In genomic region chr7:117791877-117792780, GRCh38 we compare ENCODE assay signal across 1 cellular context.
A peak's percentile ranks its signal among the peaks of the same experiment; 100 is the strongest.
TF ChIP-seq lines count a peak whose summit lies in the region.

No MANE protein-coding gene starts in this region.

TF ChIP-seq in K562, 482 proteins besides CTCF, POLR2A, EP300 and RAD21 (continued from another document and continues in another):
- peak; percentile 87; the same call in 1 of the 2 replicates for TF ChIP-seq ZNF584 (CRISPR knock-in tag; IDR thresholded peaks at IDR 0.05; ENCODE audit: low read depth)
- TF ChIP-seq E2F4 (CRISPR knock-in tag; IDR thresholded peaks at IDR 0.05; ENCODE audit: low read depth): no peak
- peak; percentile 68; the same call in 1 of the 2 replicates for TF ChIP-seq CREB1 (IDR thresholded peaks at IDR 0.05)
- peak; percentile 67; the same call in 1 of the 2 replicates for TF ChIP-seq CREB1 (CRISPR knock-in tag; IDR thresholded peaks at IDR 0.05)
- TF ChIP-seq MEF2D (tag; conservative IDR thresholded peaks at IDR 0.05; ENCODE audit: low read depth): peak; percentile 81; the same call in 1 of the 2 replicates
- peak; percentile 94 for TF ChIP-seq CBFA2T2 (conservative IDR thresholded peaks at IDR 0.05)
- peak; percentile 93 for TF ChIP-seq CC2D1A (IDR thresholded peaks at IDR 0.05)
- TF ChIP-seq EHMT2 (IDR thresholded peaks at IDR 0.05): peak; percentile 87
- TF ChIP-seq PRPF4 (IDR thresholded peaks at IDR 0.05; ENCODE audit: insufficient read depth, low read depth, low read length, poor library complexity, severe bottlenecking): no peak
- TF ChIP-seq POLR2AphosphoS5 (IDR thresholded peaks at IDR 0.05; ENCODE audit: control insufficient read depth, insufficient read depth, low read depth, low read length): peak; percentile 96
- no peak for TF ChIP-seq ZNF398 (CRISPR knock-in tag; IDR thresholded peaks at IDR 0.05)
- TF ChIP-seq, protein P1, sequence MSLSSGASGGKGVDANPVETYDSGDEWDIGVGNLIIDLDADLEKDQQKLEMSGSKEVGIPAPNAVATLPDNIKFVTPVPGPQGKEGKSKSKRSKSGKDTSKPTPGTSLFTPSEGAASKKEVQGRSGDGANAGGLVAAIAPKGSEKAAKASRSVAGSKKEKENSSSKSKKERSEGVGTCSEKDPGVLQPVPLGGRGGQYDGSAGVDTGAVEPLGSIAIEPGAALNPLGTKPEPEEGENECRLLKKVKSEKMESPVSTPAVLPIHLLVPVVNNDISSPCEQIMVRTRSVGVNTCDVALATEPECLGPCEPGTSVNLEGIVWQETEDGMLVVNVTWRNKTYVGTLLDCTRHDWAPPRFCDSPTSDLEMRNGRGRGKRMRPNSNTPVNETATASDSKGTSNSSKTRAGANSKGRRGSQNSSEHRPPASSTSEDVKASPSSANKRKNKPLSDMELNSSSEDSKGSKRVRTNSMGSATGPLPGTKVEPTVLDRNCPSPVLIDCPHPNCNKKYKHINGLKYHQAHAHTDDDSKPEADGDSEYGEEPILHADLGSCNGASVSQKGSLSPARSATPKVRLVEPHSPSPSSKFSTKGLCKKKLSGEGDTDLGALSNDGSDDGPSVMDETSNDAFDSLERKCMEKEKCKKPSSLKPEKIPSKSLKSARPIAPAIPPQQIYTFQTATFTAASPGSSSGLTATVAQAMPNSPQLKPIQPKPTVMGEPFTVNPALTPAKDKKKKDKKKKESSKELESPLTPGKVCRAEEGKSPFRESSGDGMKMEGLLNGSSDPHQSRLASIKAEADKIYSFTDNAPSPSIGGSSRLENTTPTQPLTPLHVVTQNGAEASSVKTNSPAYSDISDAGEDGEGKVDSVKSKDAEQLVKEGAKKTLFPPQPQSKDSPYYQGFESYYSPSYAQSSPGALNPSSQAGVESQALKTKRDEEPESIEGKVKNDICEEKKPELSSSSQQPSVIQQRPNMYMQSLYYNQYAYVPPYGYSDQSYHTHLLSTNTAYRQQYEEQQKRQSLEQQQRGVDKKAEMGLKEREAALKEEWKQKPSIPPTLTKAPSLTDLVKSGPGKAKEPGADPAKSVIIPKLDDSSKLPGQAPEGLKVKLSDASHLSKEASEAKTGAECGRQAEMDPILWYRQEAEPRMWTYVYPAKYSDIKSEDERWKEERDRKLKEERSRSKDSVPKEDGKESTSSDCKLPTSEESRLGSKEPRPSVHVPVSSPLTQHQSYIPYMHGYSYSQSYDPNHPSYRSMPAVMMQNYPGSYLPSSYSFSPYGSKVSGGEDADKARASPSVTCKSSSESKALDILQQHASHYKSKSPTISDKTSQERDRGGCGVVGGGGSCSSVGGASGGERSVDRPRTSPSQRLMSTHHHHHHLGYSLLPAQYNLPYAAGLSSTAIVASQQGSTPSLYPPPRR (CRISPR knock-in tag; IDR thresholded peaks at IDR 0.05; ENCODE audit: borderline replicate concordance): peak; percentile 95; the same call in 1 of the 2 replicates
- TF ChIP-seq TRIM28 (IDR thresholded peaks at IDR 0.05): peak; percentile 57; the same call in 1 of the 2 replicates
- peak; percentile 88 for TF ChIP-seq PHB2 (IDR thresholded peaks at IDR 0.05; ENCODE audit: low read depth)
- TF ChIP-seq ZNF75A (CRISPR knock-in tag; IDR thresholded peaks at IDR 0.05): no peak
- TF ChIP-seq ZNF263 (CRISPR knock-in tag; IDR thresholded peaks at IDR 0.05; ENCODE audit: borderline replicate concordance): no peak
- no peak for TF ChIP-seq KAT7 (CRISPR knock-in tag; IDR thresholded peaks at IDR 0.05; ENCODE audit: borderline replicate concordance)
- TF ChIP-seq STAT5A (IDR thresholded peaks at IDR 0.05; ENCODE audit: borderline replicate concordance, low read length): peak; percentile 93
- TF ChIP-seq FOXA3 (CRISPR knock-in tag; conservative IDR thresholded peaks at IDR 0.05 in 1 of 2, IDR thresholded peaks at IDR 0.05 in 1 of 2): 0 out of 4 replicates have a peak, but pooled peaks of 1 of the 2 experiments have one; percentile 4
- no peak for TF ChIP-seq FOXO4 (CRISPR knock-in tag; IDR thresholded peaks at IDR 0.05)
- TF ChIP-seq ARID1B (IDR thresholded peaks at IDR 0.05): peak; percentile 99
- TF ChIP-seq, protein P2, sequence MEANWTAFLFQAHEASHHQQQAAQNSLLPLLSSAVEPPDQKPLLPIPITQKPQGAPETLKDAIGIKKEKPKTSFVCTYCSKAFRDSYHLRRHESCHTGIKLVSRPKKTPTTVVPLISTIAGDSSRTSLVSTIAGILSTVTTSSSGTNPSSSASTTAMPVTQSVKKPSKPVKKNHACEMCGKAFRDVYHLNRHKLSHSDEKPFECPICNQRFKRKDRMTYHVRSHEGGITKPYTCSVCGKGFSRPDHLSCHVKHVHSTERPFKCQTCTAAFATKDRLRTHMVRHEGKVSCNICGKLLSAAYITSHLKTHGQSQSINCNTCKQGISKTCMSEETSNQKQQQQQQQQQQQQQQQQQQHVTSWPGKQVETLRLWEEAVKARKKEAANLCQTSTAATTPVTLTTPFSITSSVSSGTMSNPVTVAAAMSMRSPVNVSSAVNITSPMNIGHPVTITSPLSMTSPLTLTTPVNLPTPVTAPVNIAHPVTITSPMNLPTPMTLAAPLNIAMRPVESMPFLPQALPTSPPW (CRISPR knock-in tag; IDR thresholded peaks at IDR 0.05): peak; percentile 56
- TF ChIP-seq XRCC4 (IDR thresholded peaks at IDR 0.05; ENCODE audit: extremely low read depth, insufficient read depth, insufficient read length): no peak
- TF ChIP-seq KDM1A (IDR thresholded peaks at IDR 0.05): peak; percentile 79 to 85
- peak in 1 of 2 experiments; percentile 45; a peak in 1 of 4 replicates for TF ChIP-seq SIN3A (IDR thresholded peaks at IDR 0.05; ENCODE audit: borderline replicate concordance in 2 of 2, control insufficient read depth in 1 of 2, low read depth in 2 of 2, low read length in 2 of 2)
- no peak for TF ChIP-seq GTF3C2 (IDR thresholded peaks at IDR 0.05; ENCODE audit: borderline replicate concordance, extremely low read depth, insufficient read length)
- peak; percentile 78 for TF ChIP-seq ZBTB17 (CRISPR knock-in tag; IDR thresholded peaks at IDR 0.05)
- TF ChIP-seq ZNF644 (tag; IDR thresholded peaks at IDR 0.05; ENCODE audit: low read depth): peak; percentile 93
- no peak for TF ChIP-seq RHOXF2B (CRISPR knock-in tag; conservative IDR thresholded peaks at IDR 0.05)
- TF ChIP-seq, protein P3, sequence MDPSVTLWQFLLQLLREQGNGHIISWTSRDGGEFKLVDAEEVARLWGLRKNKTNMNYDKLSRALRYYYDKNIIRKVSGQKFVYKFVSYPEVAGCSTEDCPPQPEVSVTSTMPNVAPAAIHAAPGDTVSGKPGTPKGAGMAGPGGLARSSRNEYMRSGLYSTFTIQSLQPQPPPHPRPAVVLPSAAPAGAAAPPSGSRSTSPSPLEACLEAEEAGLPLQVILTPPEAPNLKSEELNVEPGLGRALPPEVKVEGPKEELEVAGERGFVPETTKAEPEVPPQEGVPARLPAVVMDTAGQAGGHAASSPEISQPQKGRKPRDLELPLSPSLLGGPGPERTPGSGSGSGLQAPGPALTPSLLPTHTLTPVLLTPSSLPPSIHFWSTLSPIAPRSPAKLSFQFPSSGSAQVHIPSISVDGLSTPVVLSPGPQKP (CRISPR knock-in tag; IDR thresholded peaks at IDR 0.05): no peak
- TF ChIP-seq GTF2F1 (IDR thresholded peaks at IDR 0.05; ENCODE audit: low read depth, low read length): no peak
- no peak for TF ChIP-seq XRCC5 (IDR thresholded peaks at IDR 0.05; ENCODE audit: low read depth, low read length)
- peak; percentile 96 for TF ChIP-seq CEBPG (CRISPR knock-in tag; IDR thresholded peaks at IDR 0.05)
- peak; percentile 95 to 98 for TF ChIP-seq CEBPG (tag; conservative IDR thresholded peaks at IDR 0.05 in 1 of 2, IDR thresholded peaks at IDR 0.05 in 1 of 2)
- TF ChIP-seq, protein P4, sequence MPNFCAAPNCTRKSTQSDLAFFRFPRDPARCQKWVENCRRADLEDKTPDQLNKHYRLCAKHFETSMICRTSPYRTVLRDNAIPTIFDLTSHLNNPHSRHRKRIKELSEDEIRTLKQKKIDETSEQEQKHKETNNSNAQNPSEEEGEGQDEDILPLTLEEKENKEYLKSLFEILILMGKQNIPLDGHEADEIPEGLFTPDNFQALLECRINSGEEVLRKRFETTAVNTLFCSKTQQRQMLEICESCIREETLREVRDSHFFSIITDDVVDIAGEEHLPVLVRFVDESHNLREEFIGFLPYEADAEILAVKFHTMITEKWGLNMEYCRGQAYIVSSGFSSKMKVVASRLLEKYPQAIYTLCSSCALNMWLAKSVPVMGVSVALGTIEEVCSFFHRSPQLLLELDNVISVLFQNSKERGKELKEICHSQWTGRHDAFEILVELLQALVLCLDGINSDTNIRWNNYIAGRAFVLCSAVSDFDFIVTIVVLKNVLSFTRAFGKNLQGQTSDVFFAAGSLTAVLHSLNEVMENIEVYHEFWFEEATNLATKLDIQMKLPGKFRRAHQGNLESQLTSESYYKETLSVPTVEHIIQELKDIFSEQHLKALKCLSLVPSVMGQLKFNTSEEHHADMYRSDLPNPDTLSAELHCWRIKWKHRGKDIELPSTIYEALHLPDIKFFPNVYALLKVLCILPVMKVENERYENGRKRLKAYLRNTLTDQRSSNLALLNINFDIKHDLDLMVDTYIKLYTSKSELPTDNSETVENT (CRISPR knock-in tag; IDR thresholded peaks at IDR 0.05): no peak
- peak; percentile 43 for TF ChIP-seq CHD2 (IDR thresholded peaks at IDR 0.05; ENCODE audit: low read depth, low read length)
- TF ChIP-seq ZNF175 (CRISPR knock-in tag; IDR thresholded peaks at IDR 0.05; ENCODE audit: low read depth): peak; percentile 93
- TF ChIP-seq HMG20B (CRISPR knock-in tag; IDR thresholded peaks at IDR 0.05): no peak
- no peak for TF ChIP-seq PRMT5 (CRISPR knock-in tag; IDR thresholded peaks at IDR 0.05)
- TF ChIP-seq FOSL1 (tag; conservative IDR thresholded peaks at IDR 0.05): peak; percentile 71
- TF ChIP-seq ZNF445 (CRISPR knock-in tag; IDR thresholded peaks at IDR 0.05; ENCODE audit: low read depth): no peak
- TF ChIP-seq MXI1 (IDR thresholded peaks at IDR 0.05; ENCODE audit: low read depth, low read length): peak; percentile 63; the same call in 1 of the 2 replicates
- TF ChIP-seq, protein P5, sequence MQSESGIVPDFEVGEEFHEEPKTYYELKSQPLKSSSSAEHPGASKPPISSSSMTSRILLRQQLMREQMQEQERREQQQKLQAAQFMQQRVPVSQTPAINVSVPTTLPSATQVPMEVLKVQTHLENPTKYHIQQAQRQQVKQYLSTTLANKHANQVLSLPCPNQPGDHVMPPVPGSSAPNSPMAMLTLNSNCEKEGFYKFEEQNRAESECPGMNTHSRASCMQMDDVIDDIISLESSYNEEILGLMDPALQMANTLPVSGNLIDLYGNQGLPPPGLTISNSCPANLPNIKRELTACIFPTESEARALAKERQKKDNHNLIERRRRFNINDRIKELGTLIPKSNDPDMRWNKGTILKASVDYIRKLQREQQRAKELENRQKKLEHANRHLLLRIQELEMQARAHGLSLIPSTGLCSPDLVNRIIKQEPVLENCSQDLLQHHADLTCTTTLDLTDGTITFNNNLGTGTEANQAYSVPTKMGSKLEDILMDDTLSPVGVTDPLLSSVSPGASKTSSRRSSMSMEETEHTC (IDR thresholded peaks at IDR 0.05): peak; percentile 71
